Comparison of ENCODE assay signal across 8 cellular contexts in the genomic region with DNA sequence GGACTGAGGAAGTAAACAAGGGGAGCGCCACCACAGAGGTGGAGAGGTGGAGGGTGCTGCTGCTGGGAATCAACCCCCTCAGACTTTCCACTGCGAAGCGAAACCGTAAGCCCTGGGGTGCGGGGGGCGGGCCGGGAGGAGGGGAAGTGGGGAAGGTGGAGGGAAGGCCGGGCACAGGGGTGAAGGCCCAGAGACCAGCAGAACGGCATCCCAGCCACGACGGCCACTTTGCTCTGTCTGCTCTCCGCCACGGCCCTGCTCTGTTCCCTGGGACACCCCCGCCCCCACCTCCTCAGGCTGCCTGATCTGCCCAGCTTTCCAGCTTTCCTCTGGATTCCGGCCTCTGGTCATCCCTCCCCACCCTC. TPM values are rescaled to one million over a fixed set of nuclear protein-coding genes. Genes with fewer than 3 reads are reported as not detected.
DNase-seq lines count a peak whose midpoint lies in the region; ATAC-seq lines count a peak whose summit lies in the region.

A gene (plus strand): TSS at position 190 of the 365 bp plus-strand sequence. CDS start 333 bp downstream, outside the sequence.

- no peak for ATAC-seq in GM18861 (IDR thresholded peaks at IDR 0.05; ENCODE audit: unreplicated experiment)

- DNase-seq in GM19240 (ENCODE audit: insufficient read length, low spot score), result peak; percentile 53
- DNase-seq in activated CD8-positive, alpha-beta memory T cell treated with anti-CD3 and anti-CD28 coated beads, Interleukin-2, amount 50 U/mL, for 48 hours, result peak; percentile 84
- DNase-seq in immature natural killer cell, result no peak
- peak; percentile 72 to 76 for DNase-seq in stimulated activated CD8-positive, alpha-beta memory T cell treated with anti-CD3 and anti-CD28 coated beads, Interleukin-2, amount 100 ng/mL, for 48 hours (ENCODE audit: low read depth in 2 of 2)
- no peak for DNase-seq in pons (ENCODE audit: low spot score)
- no peak for DNase-seq in NK-92 treated with Interleukin-12 subunit alpha and Interleukin-12 subunit beta, amount 100 ng/mL, for 24 hours (lab: John Stamatoyannopoulos, UW)
- no peak for DNase-seq in NCI-H1105 (lab: John Stamatoyannopoulos, UW)

- peaks cover 6 to 10% of the 10 kb centered on the region in 2 donors for H3K4me1 Mint-ChIP-seq in immature natural killer cell

- H3K9me3 Mint-ChIP-seq in immature natural killer cell, result no peaks in the 10 kb centered on the region

- H3K4me3 Mint-ChIP-seq in immature natural killer cell, result peak within 1 kb of the TSS in 4 of 5 donors; percentile 22 to 73 (median 28)

- H3K27me3 Mint-ChIP-seq in immature natural killer cell (ENCODE audit: low read depth in 3 of 3), result peaks cover 8 to 15% (median 9%) of the 10 kb centered on the region in 3 donors

- H3K36me3 Mint-ChIP-seq in immature natural killer cell, result no peaks in the 10 kb centered on the region

- H3K27ac Mint-ChIP-seq in immature natural killer cell, result peak within 1 kb of the TSS in 3 of 6 donors; percentile 75 to 84 (median 80)

RNA-seq across cellular contexts. Expression of the gene that starts here (rescaled TPM):
- polyA plus RNA-seq in immature natural killer cell, result 1 to 10 TPM; 1.3 to 8.3 (median 1.6) TPM

Comparison
In these comparisons a context has a peak if more than half of its experiments do, and no peak if none do; other contexts are left out.
1. DNase-seq: peak in GM19240 (single experiment), activated CD8-positive, alpha-beta memory T cell treated with anti-CD3 and anti-CD28 coated beads, Interleukin-2, amount 50 U/mL, for 48 hours (single experiment) and stimulated activated CD8-positive, alpha-beta memory T cell treated with anti-CD3 and anti-CD28 coated beads, Interleukin-2, amount 100 ng/mL, for 48 hours (2 of 2); none in immature natural killer cell (0 of 3), pons (single experiment), NK-92 treated with Interleukin-12 subunit alpha and Interleukin-12 subunit beta, amount 100 ng/mL, for 24 hours (single experiment) and NCI-H1105 (single experiment).